ENCODE assay signal across 22 cellular contexts in genomic region chr3:21055015-21055414, GRCh38.
DNase-seq lines count a peak whose midpoint lies in the region; ATAC-seq and TF ChIP-seq lines count a peak whose summit lies in the region.
"Had no signal": no experiment of that assay in that cellular context is flagged by ENCODE, and none has a peak within 500 bp of the region (broad histone marks: within the 10 kb centered on the region; RNA-seq: fewer than 3 reads in every experiment).

No MANE protein-coding gene starts in this region.

- intact Hi-C loops in Right ventricle myocardium inferior (cut with DNase I) (loop anchor here (10.0 kb wide), 1 partner anchor 370 kb away; no protein-coding TSS in a partner anchor), esophagus squamous epithelium (cut with DNase I) (no loop called here), sciatic nerve (cut with DNase I) (no loop called here), breast epithelium (cut with DNase I; ENCODE audit: low total_unique reads) (no loop called here)

- TF ChIP-seq POLR2A in esophagus squamous epithelium (IDR thresholded peaks at IDR 0.05) (no peak), breast epithelium (IDR thresholded peaks at IDR 0.05) (no peak)

- peaks cover 0 to 8% of the 10 kb centered on the region in 2 donors for H3K4me1 ChIP-seq in right atrium auricular region
- H3K4me1 ChIP-seq in esophagus squamous epithelium, result no peaks in the 10 kb centered on the region
- H3K4me1 ChIP-seq in breast epithelium, result no peaks in the 10 kb centered on the region
- H3K4me1 ChIP-seq: BLaER1 had no signal

- no peaks in the 10 kb centered on the region for H3K27me3 ChIP-seq in right atrium auricular region
- H3K27me3 ChIP-seq in esophagus squamous epithelium, result no peaks in the 10 kb centered on the region
- no peaks in the 10 kb centered on the region for H3K27me3 ChIP-seq in breast epithelium
- H3K27me3 ChIP-seq: BLaER1 had no signal

- ATAC-seq in Right ventricle myocardium inferior (peak; percentile 88), sciatic nerve (peak; percentile 38), HG02840 (IDR thresholded peaks at IDR 0.05; ENCODE audit: low FRiP score, unreplicated experiment) (no peak), HG03175 (IDR thresholded peaks at IDR 0.05; ENCODE audit: unreplicated experiment) (no peak)
- ATAC-seq: HCT116, K562 had no signal

- H3K36me3 ChIP-seq in right atrium auricular region (no peaks in the 10 kb centered on the region), esophagus squamous epithelium (no peaks in the 10 kb centered on the region), breast epithelium (no peaks in the 10 kb centered on the region)
- H3K36me3 ChIP-seq: BLaER1 had no signal

- H3K9me3 ChIP-seq in right atrium auricular region (no peaks in the 10 kb centered on the region), esophagus squamous epithelium (peaks cover 0 to 4% (median 0%) of the 10 kb centered on the region in 3 donors), breast epithelium (no peaks in the 10 kb centered on the region)
- H3K9me3 ChIP-seq: BLaER1 had no signal

- H3K27ac ChIP-seq in right atrium auricular region, result no peak overlapping the region
- H3K27ac ChIP-seq in esophagus squamous epithelium, result peak overlapping the region in 3 of 4 donors; percentile 9 to 61 (median 55)
- no peak overlapping the region for H3K27ac ChIP-seq in breast epithelium
- H3K27ac ChIP-seq: 22Rv1, BLaER1 had no signal

- DNase-seq in Right ventricle myocardium inferior (ENCODE audit: missing footprints) (no peak), right atrium auricular region (ENCODE audit: low spot score) (no peak), esophagus squamous epithelium (lab: John Stamatoyannopoulos, UW) (no peak), foreskin fibroblast (peak; percentile 11 to 74), sciatic nerve (ENCODE audit: low spot score) (no peak), breast epithelium (ENCODE audit: low spot score in 2 of 2) (no peak)
- DNase-seq: CD4-positive, CD25-positive, alpha-beta regulatory T cell; MV-4-11; NCI-H1105; NCI-H1436 treated with DMSO at 0.1 percent for 48 hours; NCI-H1930; NCI-H446; NCI-H524 treated with DMSO at 0.1 percent for 48 hours; NCI-H82; RPMI8226; SHP77 treated with DMSO at 0.1 percent for 48 hours had no signal

- H3K4me3 ChIP-seq in right atrium auricular region (no peak overlapping the region), esophagus squamous epithelium (no peak overlapping the region), foreskin fibroblast (ENCODE audit: low read depth in 1 of 2, low read length in 2 of 2) (no peak overlapping the region), breast epithelium (no peak overlapping the region)
- H3K4me3 ChIP-seq: BLaER1, K562 had no signal

- TF ChIP-seq CTCF in right atrium auricular region (IDR thresholded peaks at IDR 0.05) (no peak), esophagus squamous epithelium (IDR thresholded peaks at IDR 0.05) (no peak), foreskin fibroblast (IDR thresholded peaks at IDR 0.05; ENCODE audit: low read depth, low read length) (no peak), breast epithelium (IDR thresholded peaks at IDR 0.05) (no peak)

Comparison
In these comparisons a context has a peak if more than half of its experiments do, and no peak if none do; other contexts are left out.
1. ATAC-seq: peak in Right ventricle myocardium inferior (single experiment) and sciatic nerve (single experiment); none in HG02840 (single experiment) and HG03175 (single experiment).
2. DNase-seq: peak in foreskin fibroblast (2 of 2); none in Right ventricle myocardium inferior (single experiment), right atrium auricular region (single experiment), esophagus squamous epithelium (single experiment), sciatic nerve (single experiment) and breast epithelium (0 of 2).
3. H3K27ac ChIP-seq: peak in esophagus squamous epithelium (3 of 4); none in right atrium auricular region (0 of 2) and breast epithelium (0 of 2).